Comparison of ENCODE assay signal across 9 cellular contexts in the genomic region with DNA sequence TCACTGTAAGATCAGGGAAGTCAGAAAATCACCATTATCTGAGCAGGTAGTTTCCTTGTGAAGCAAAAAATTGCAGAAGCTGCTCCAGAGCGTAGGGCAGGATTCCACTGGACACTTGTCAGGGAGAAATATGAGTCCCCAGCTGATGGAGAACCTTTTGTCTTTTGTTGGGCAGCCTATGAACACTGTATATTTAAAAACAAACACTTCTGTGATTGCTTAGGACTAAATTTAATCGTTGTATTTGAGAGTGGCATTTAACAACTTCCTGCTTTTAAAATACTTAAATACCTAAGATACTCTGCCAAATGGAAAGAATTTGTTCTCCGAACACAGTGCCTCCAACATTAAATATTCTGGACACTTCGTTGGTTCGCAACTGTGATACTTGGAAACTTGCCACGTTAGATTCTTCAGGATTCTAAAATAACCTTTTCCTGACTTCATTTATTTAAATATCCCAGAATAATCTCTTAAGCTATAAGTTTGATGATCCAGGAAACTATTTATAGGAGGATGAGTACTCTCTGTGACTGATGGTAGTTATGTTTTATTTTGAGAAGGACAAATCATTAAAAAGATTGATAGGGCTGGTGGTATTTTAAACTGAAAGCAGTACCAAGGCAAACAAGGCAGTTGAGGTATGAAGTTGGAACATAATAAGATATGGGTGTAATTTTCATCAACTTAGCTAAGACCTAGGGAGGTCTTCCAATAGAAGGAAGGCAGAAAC. TPM values are rescaled to one million over a fixed set of nuclear protein-coding genes. Genes with fewer than 3 reads are reported as not detected.
DNase-seq lines count a peak whose midpoint lies in the region; ATAC-seq, FAIRE-seq and TF ChIP-seq lines count a peak whose summit lies in the region.
"Had no signal": no experiment of that assay in that cellular context is flagged by ENCODE, and none has a peak within 500 bp of the region (broad histone marks: within the 10 kb centered on the region; RNA-seq: fewer than 3 reads in every experiment).

No MANE protein-coding gene starts in this region.

- TF ChIP-seq RAD21 in H1 (IDR thresholded peaks at IDR 0.05 in 1 of 2, conservative IDR thresholded peaks at IDR 0.05 in 1 of 2; ENCODE audit: low read depth in 2 of 2, low read length in 2 of 2) = no peak

- H3K4me1 Mint-ChIP-seq in neural progenitor cell (peaks cover 20% of the 10 kb centered on the region), CD14-positive monocyte (peaks cover 22% of the 10 kb centered on the region)
- peaks cover 15 to 17% of the 10 kb centered on the region in 2 donors for H3K4me1 Mint-ChIP-seq in natural killer cell treated with Interleukin-12 subunit alpha and Interleukin-12 subunit beta and Interleukin-15 and Interleukin-18, amount 100 ng/mL, for 72 hours (ENCODE audit: low read depth in 2 of 2)

- no peak overlapping the region for H2BK15ac ChIP-seq in H1 (ENCODE audit: low read length)

- no peak for FAIRE-seq in H1 (lab: Jason Lieb, UNC)

- peaks cover 10% of the 10 kb centered on the region for H3K23me2 ChIP-seq in H1 (ENCODE audit: low read depth, low read length)

- TF ChIP-seq CTCF in H1 (IDR thresholded peaks at IDR 0.05; ENCODE audit: control extremely low read depth in 1 of 3, insufficient read depth in 1 of 3, low read depth in 1 of 3, low read length in 3 of 3) = no peak
- TF ChIP-seq CTCF in neural progenitor cell (IDR thresholded peaks at IDR 0.05) = no peak
- TF ChIP-seq CTCF in CD14-positive monocyte (IDR thresholded peaks at IDR 0.05) = no peak

- no peak for TF ChIP-seq EP300 in H1 (IDR thresholded peaks at IDR 0.05; ENCODE audit: borderline replicate concordance in 1 of 2, low read depth in 2 of 2, low read length in 2 of 2)

- peak overlapping the region; percentile 79 for H4K91ac ChIP-seq in H1 (replicated peaks; ENCODE audit: insufficient read length, low read length)

- H3K9me3 Mint-ChIP-seq in neural progenitor cell (no peaks in the 10 kb centered on the region), CD14-positive monocyte (peaks cover 0 to 4% (median 0%) of the 10 kb centered on the region in 7 donors)
- no peaks in the 10 kb centered on the region for H3K9me3 Mint-ChIP-seq in natural killer cell treated with Interleukin-12 subunit alpha and Interleukin-12 subunit beta and Interleukin-15 and Interleukin-18, amount 100 ng/mL, for 72 hours

- H2AFZ ChIP-seq in H1 (ENCODE audit: low read length) (no peak overlapping the region), neural progenitor cell (replicated peaks) (no peak overlapping the region)

- peak overlapping the region; percentile 12 for H2BK120ac ChIP-seq in H1 (replicated peaks; ENCODE audit: low read depth, low read length)

- H2BK12ac ChIP-seq in H1 (ENCODE audit: low read depth, low read length) = no peak overlapping the region

- no peak for TF ChIP-seq POLR2A in H1 (IDR thresholded peaks at IDR 0.05; ENCODE audit: control extremely low read depth in 1 of 2, low read depth in 2 of 2, low read length in 2 of 2)

- H3K27me3 Mint-ChIP-seq in neural progenitor cell (ENCODE audit: insufficient read depth, low read depth) (peaks cover 5% of the 10 kb centered on the region), CD14-positive monocyte (ENCODE audit: low read depth in 3 of 3) (peaks cover 0 to 1% (median 0%) of the 10 kb centered on the region in 3 donors)
- no peaks in the 10 kb centered on the region for H3K27me3 Mint-ChIP-seq in natural killer cell treated with Interleukin-12 subunit alpha and Interleukin-12 subunit beta and Interleukin-15 and Interleukin-18, amount 100 ng/mL, for 72 hours

- no peak overlapping the region for H3K23ac ChIP-seq in H1 (ENCODE audit: insufficient read length)

- H2BK5ac ChIP-seq in H1 (ENCODE audit: low read depth, low read length) = peak overlapping the region; percentile 73; the same call in 1 of the 2 replicates

- H3K56ac ChIP-seq in H1 (replicated peaks; ENCODE audit: insufficient read length, low read depth, low read length) = no peak overlapping the region

- intact Hi-C loops in CD14-positive monocyte (cut with micrococcal nuclease) = no loop called here

- H3K9ac ChIP-seq in H1 (replicated peaks in 1 of 4; ENCODE audit: extremely low read depth in 1 of 4, low read depth in 3 of 4, low read length in 3 of 4) (0 out of 7 replicates have a peak overlapping the region, but pooled peaks of 1 of the 4 experiments have one; percentile 33), neural progenitor cell (no peak overlapping the region)

- peak overlapping the region; percentile 97 for H3K4ac ChIP-seq in H1 (replicated peaks; ENCODE audit: insufficient read length, low read depth, low read length)

- H3K4me2 ChIP-seq in H1 (ENCODE audit: insufficient read depth in 1 of 2, low read depth in 2 of 2, low read length in 2 of 2) = peak overlapping the region in 1 of 2 experiments; percentile 95; a peak in 1 of 4 replicates
- no peak overlapping the region for H3K4me2 ChIP-seq in neural progenitor cell

- 0 out of 2 replicates have a peak overlapping the region, but pooled peaks have one; percentile 62 for H2BK20ac ChIP-seq in H1 (ENCODE audit: low read length)

- H3K27me3 ChIP-seq in H1 (replicated peaks in 1 of 4; ENCODE audit: control insufficient read depth in 3 of 4, extremely low read depth in 1 of 4, insufficient read depth in 3 of 4, low read length in 3 of 4) = no peaks in the 10 kb centered on the region
- H3K27me3 ChIP-seq in neural progenitor cell = no peaks in the 10 kb centered on the region

- no peak overlapping the region for H3K18ac ChIP-seq in H1 (ENCODE audit: extremely low read depth, low read length)

- H3K4me3 ChIP-seq in H1 (ENCODE audit: extremely low read depth in 1 of 4, insufficient read depth in 2 of 4, low read depth in 3 of 4, low read length in 4 of 4) (no peak overlapping the region), neural progenitor cell (no peak overlapping the region)

- 92% methylated on average over 6 of the region's 6 CpGs; no CpG with 5 or more reads in 1 of the 2 experiments for WGBS in H1 (ENCODE audit: extremely low coverage in 1 of 2, insufficient coverage in 1 of 2, insufficient read length in 1 of 2, insufficient replicate concordance in 2 of 2, low coverage in 1 of 2, low lambda C conversion rate in 2 of 2, missing lambda C conversion rate in 1 of 2), 2 experiments

- H3F3A ChIP-seq in neural progenitor cell (ENCODE audit: low read depth) = peaks cover 26% of the 10 kb centered on the region

- H3K27ac Mint-ChIP-seq in neural progenitor cell (no peak overlapping the region), CD14-positive monocyte (no peak overlapping the region)
- H3K27ac Mint-ChIP-seq in natural killer cell treated with Interleukin-12 subunit alpha and Interleukin-12 subunit beta and Interleukin-15 and Interleukin-18, amount 100 ng/mL, for 72 hours = peak overlapping the region in 1 of 2 donors; percentile 35

- DNase-seq in DMS53 (lab: John Stamatoyannopoulos, UW) = peak; percentile 44
- peak; percentile 15 for DNase-seq in NCI-H748 treated with DMSO at 0.1 percent for 48 hours (lab: John Stamatoyannopoulos, UW)
- DNase-seq in H1 (ENCODE audit: low read depth in 1 of 2, low spot score in 2 of 2) = no peak
- no peak for DNase-seq in neural progenitor cell (ENCODE audit: low spot score)
- DNase-seq in iPS-NIHi7 (ENCODE audit: extremely low spot score) = no peak
- no peak for DNase-seq in activated effector memory CD4-positive, alpha-beta T cell treated with Interleukin-2 at 50 U/mL for 16 hours
- DNase-seq in natural killer cell treated with Interleukin-12 subunit alpha and Interleukin-12 subunit beta and Interleukin-15 and Interleukin-18, amount 100 ng/mL, for 72 hours (ENCODE audit: low spot score) = no peak
- DNase-seq in CD14-positive monocyte (ENCODE audit: low spot score) = no peak
- DNase-seq: NCI-H2227 treated with DMSO at 0.1 percent for 48 hours had no signal

- H3K79me2 ChIP-seq in H1 (ENCODE audit: control insufficient read depth in 1 of 2, insufficient read depth in 2 of 2, low read length in 2 of 2) = peaks cover 20 to 22% of the 10 kb centered on the region in 2 experiments
- peaks cover 35% of the 10 kb centered on the region for H3K79me2 ChIP-seq in neural progenitor cell (ENCODE audit: low read depth)

- POLR2A ChIA-PET in H1 (lab: Charles Lee; ENCODE audit: partially characterized antibody) = interaction anchor here (0.9 to 6.6 kb wide), 6 partner anchors 9 to 88 kb away, joined by 3 to 104 read pairs (median 16); a partner anchor contains a TSS

- CTCF ChIA-PET in H1 (lab: Charles Lee; ENCODE audit: partially characterized antibody) = interaction anchor here (0.9 kb wide), 1 partner anchor 61 kb away, joined by 3 read pairs; no protein-coding TSS in a partner anchor

- H3K14ac ChIP-seq in H1 (ENCODE audit: insufficient read length) = no peak overlapping the region

- ATAC-seq in natural killer cell treated with Interleukin-12 subunit alpha and Interleukin-12 subunit beta and Interleukin-15 and Interleukin-18, amount 100 ng/mL, for 72 hours = no peak

- H3K4me1 ChIP-seq in H1 (replicated peaks in 1 of 4; ENCODE audit: control insufficient read depth in 3 of 4, insufficient read depth in 4 of 4, low read length in 3 of 4) (peaks cover 0 to 8% (median 2%) of the 10 kb centered on the region in 4 experiments; a peak in 4 of 7 replicates), neural progenitor cell (peaks cover 17% of the 10 kb centered on the region)

- H3K36me3 Mint-ChIP-seq in neural progenitor cell = no peaks in the 10 kb centered on the region
- no peaks in the 10 kb centered on the region for H3K36me3 Mint-ChIP-seq in natural killer cell treated with Interleukin-12 subunit alpha and Interleukin-12 subunit beta and Interleukin-15 and Interleukin-18, amount 100 ng/mL, for 72 hours
- H3K36me3 Mint-ChIP-seq in CD14-positive monocyte = peaks cover 3% of the 10 kb centered on the region in 2 donors

- H3K4me3 Mint-ChIP-seq in neural progenitor cell = peak overlapping the region; percentile 64
- H3K4me3 Mint-ChIP-seq in natural killer cell treated with Interleukin-12 subunit alpha and Interleukin-12 subunit beta and Interleukin-15 and Interleukin-18, amount 100 ng/mL, for 72 hours = no peak overlapping the region
- H3K4me3 Mint-ChIP-seq in CD14-positive monocyte = no peak overlapping the region

- no peaks in the 10 kb centered on the region for H3K9me3 ChIP-seq in H1 (ENCODE audit: insufficient read depth in 2 of 2, low read depth in 1 of 2, low read length in 1 of 2)
- no peaks in the 10 kb centered on the region for H3K9me3 ChIP-seq in neural progenitor cell (ENCODE audit: low read depth)

- H3K27ac ChIP-seq in H1 (ENCODE audit: low read depth, low read length) = 0 out of 2 replicates have a peak overlapping the region, but pooled peaks have one; percentile 17
- H3K27ac ChIP-seq in neural progenitor cell = no peak overlapping the region

- no peak overlapping the region for H2AK5ac ChIP-seq in H1 (ENCODE audit: low read depth, low read length)

- no peaks in the 10 kb centered on the region for H3K36me3 ChIP-seq in H1 (ENCODE audit: control insufficient read depth in 2 of 4, insufficient read depth in 4 of 4, low read length in 3 of 4)
- no peaks in the 10 kb centered on the region for H3K36me3 ChIP-seq in neural progenitor cell

- no peak overlapping the region for H4K5ac ChIP-seq in H1 (ENCODE audit: insufficient read length, low read depth, low read length)

- H3K79me1 ChIP-seq in H1 (ENCODE audit: low read depth, low read length) = no peaks in the 10 kb centered on the region

- H4K20me1 ChIP-seq in H1 (replicated peaks in 1 of 2; ENCODE audit: control insufficient read depth in 1 of 2, insufficient read depth in 2 of 2, low read length in 2 of 2) = peaks cover 2 to 12% of the 10 kb centered on the region in 2 experiments
- H4K20me1 ChIP-seq in neural progenitor cell (ENCODE audit: low read depth) = peaks cover 20% of the 10 kb centered on the region

- H4K8ac ChIP-seq in H1 (ENCODE audit: extremely low read depth, insufficient read depth, low read length) = no peak overlapping the region

RNA-seq across cellular contexts. Expression of a gene that starts 2.7 kb away (rescaled TPM):
- total RNA-seq in H1 (2021; fragmentation: NEBNext Ultra II Directional; extraction: Animal tissue kit (Norgen Biotek cat#: 25700)) = 411 and 445 TPM in 2 replicates
- polyA plus RNA-seq in H1 (2011; rRNA removed) = 24.6 and 28.9 TPM in 2 replicates
- 65.7 TPM for polyA plus RNA-seq in H1 (2011; cell fraction: cytosol; rRNA removed)
- 20.2 TPM for polyA plus RNA-seq in H1 (2011; cell fraction: nucleus; rRNA removed)
- polyA plus RNA-seq in H1 (2012, experiment 1 of 2) = 175 to 362 TPM (median 194 TPM) in 4 replicates
- 28.9 TPM for polyA plus RNA-seq in H1 (2012, experiment 2 of 2)
- polyA plus RNA-seq in H1 (2013, experiment 1 of 2) = 279 TPM
- 299 TPM for polyA plus RNA-seq in H1 (2013, experiment 2 of 2)
- 88.3 and 112 TPM in 2 replicates for polyA minus RNA-seq in H1 (2011; rRNA and poly(A)+ RNA removed)
- 115 TPM for polyA minus RNA-seq in H1 (2011; cell fraction: cytosol; rRNA and poly(A)+ RNA removed)
- polyA minus RNA-seq in H1 (2011; cell fraction: nucleus; rRNA and poly(A)+ RNA removed) = 48.9 TPM
- total RNA-seq in neural progenitor cell (ENCODE audit: low replicate concordance) = 144 and 232 TPM in 2 replicates
- 100 to 1,000 TPM; 136 to 145 TPM for total RNA-seq in natural killer cell treated with Interleukin-12 subunit alpha and Interleukin-12 subunit beta and Interleukin-15 and Interleukin-18, amount 100 ng/mL, for 72 hours
- polyA plus RNA-seq in CD14-positive monocyte = 10 to 100 TPM; 27.7 to 52.0 TPM

RNA-seq across cellular contexts. Expression of a gene that starts 22.8 kb away (rescaled TPM):
- total RNA-seq in H1 (2021; fragmentation: NEBNext Ultra II Directional; extraction: Animal tissue kit (Norgen Biotek cat#: 25700)) = 32.9 and 36.6 TPM in 2 replicates
- 17.9 and 22.4 TPM in 2 replicates for polyA plus RNA-seq in H1 (2011; rRNA removed)
- 19.8 TPM for polyA plus RNA-seq in H1 (2011; cell fraction: cytosol; rRNA removed)
- polyA plus RNA-seq in H1 (2011; cell fraction: nucleus; rRNA removed) = 20.4 TPM
- polyA plus RNA-seq in H1 (2012, experiment 1 of 2) = 28.6 to 35.7 TPM (median 29.9 TPM) in 4 replicates
- polyA plus RNA-seq in H1 (2012, experiment 2 of 2) = 19.8 TPM
- 56.0 TPM for polyA plus RNA-seq in H1 (2013, experiment 1 of 2)
- 57.3 TPM for polyA plus RNA-seq in H1 (2013, experiment 2 of 2)
- polyA minus RNA-seq in H1 (2011; rRNA and poly(A)+ RNA removed) = 15.2 and 28.0 TPM in 2 replicates
- polyA minus RNA-seq in H1 (2011; cell fraction: cytosol; rRNA and poly(A)+ RNA removed) = 9.0 TPM
- polyA minus RNA-seq in H1 (2011; cell fraction: nucleus; rRNA and poly(A)+ RNA removed) = 20.8 TPM
- 31.8 and 37.0 TPM in 2 replicates for total RNA-seq in neural progenitor cell (ENCODE audit: low replicate concordance)
- total RNA-seq in natural killer cell treated with Interleukin-12 subunit alpha and Interleukin-12 subunit beta and Interleukin-15 and Interleukin-18, amount 100 ng/mL, for 72 hours = 10 to 100 TPM; 21.6 to 31.4 TPM
- 10 to 100 TPM; 45.3 to 52.7 TPM for polyA plus RNA-seq in CD14-positive monocyte

Comparison
In these comparisons a context has a peak if more than half of its experiments do, and no peak if none do; other contexts are left out.
1. DNase-seq: peak in DMS53 (single experiment) and NCI-H748 treated with DMSO at 0.1 percent for 48 hours (single experiment); none in H1 (0 of 2), neural progenitor cell (single experiment), iPS-NIHi7 (single experiment), activated effector memory CD4-positive, alpha-beta T cell treated with Interleukin-2 at 50 U/mL for 16 hours (single experiment), natural killer cell treated with Interleukin-12 subunit alpha and Interleukin-12 subunit beta and Interleukin-15 and Interleukin-18, amount 100 ng/mL, for 72 hours (single experiment) and CD14-positive monocyte (single experiment).